24 cellular contexts compared by ENCODE assay signal in genomic region chr22:42986115-42986514, GRCh38. TPM values are rescaled to one million over a fixed set of nuclear protein-coding genes. Genes with fewer than 3 reads are reported as not detected.
A peak's percentile ranks its signal among the peaks of the same experiment; 100 is the strongest.
DNase-seq lines count a peak whose midpoint lies in the region; ATAC-seq, FAIRE-seq and TF ChIP-seq lines count a peak whose summit lies in the region.
"Had no signal": no experiment of that assay in that cellular context is flagged by ENCODE, and none has a peak within 500 bp of the region (broad histone marks: within the 10 kb centered on the region; RNA-seq: fewer than 3 reads in every experiment).

No MANE protein-coding gene starts in this region.

- FAIRE-seq in GM12892 (lab: Jason Lieb, UNC): no peak
- FAIRE-seq: endothelial cell of umbilical vein, G401.6, urothelium cell line had no signal

- DNase-seq in activated naive CD4-positive, alpha-beta T cell treated with anti-CD3 and anti-CD28 coated beads, Interleukin-2, amount 50 U/mL, for 72 hours (ENCODE audit: low spot score in 2 of 2): no peak
- no peak for DNase-seq in mesothelial cell of epicardium (ENCODE audit: low spot score in 2 of 2, unreplicated experiment in 2 of 2)
- DNase-seq in stimulated activated naive B cell treated with anti-CD40 and anti-IgM and Interleukin-4, amounts not matched to agents 10 μg/mL and 1 μg/mL and 100 μg/mL, for 72 hours: no peak
- no peak for DNase-seq in GM12892 (ENCODE audit: insufficient read length)
- no peak for DNase-seq in NCI-H1048 (lab: John Stamatoyannopoulos, UW)
- DNase-seq: activated CD4-positive, alpha-beta T cell treated with anti-CD3 and anti-CD28 coated beads for 4 hours; C1 segment of cervical spinal cord; central memory CD4-positive, alpha-beta T cell; DMS79; HCEC 1CT; hypothalamus; immature natural killer cell; left cardiac atrium; mesenchymal stem cell; RPMI8226; substantia nigra; T-helper 9 cell had no signal

- no peaks in the 10 kb centered on the region for H3K9me3 Mint-ChIP-seq in activated naive CD4-positive, alpha-beta T cell treated with anti-CD3 and anti-CD28 coated beads, Interleukin-2, amount 50 U/mL, for 24 hours
- H3K9me3 Mint-ChIP-seq in activated naive CD4-positive, alpha-beta T cell treated with anti-CD3 and anti-CD28 coated beads, Interleukin-2, amount 50 U/mL, for 72 hours: no peaks in the 10 kb centered on the region
- no peaks in the 10 kb centered on the region for H3K9me3 Mint-ChIP-seq in dendritic cell treated with granulocyte-macrophage colony-stimulating factor and Interleukin-4, amounts not matched to agents 40 ng/mL and 50 ng/mL, for 4 days
- H3K9me3 Mint-ChIP-seq in mesothelial cell of epicardium: no peaks in the 10 kb centered on the region
- H3K9me3 Mint-ChIP-seq in stimulated activated naive B cell treated with anti-CD40 and anti-IgM and Interleukin-4, amounts not matched to agents 10 μg/mL and 1 μg/mL and 100 μg/mL, for 72 hours: no peaks in the 10 kb centered on the region
- H3K9me3 Mint-ChIP-seq: immature natural killer cell; stimulated activated memory B cell treated with anti-CD40 and anti-IgM and Interleukin-4, amounts not matched to agents 10 μg/mL and 1 μg/mL and 100 μg/mL, for 72 hours had no signal

- TF ChIP-seq CTCF in mesothelial cell of epicardium (IDR thresholded peaks at IDR 0.05; ENCODE audit: unreplicated experiment): no peak

- intact Hi-C loops in dendritic cell treated with granulocyte-macrophage colony-stimulating factor and Interleukin-4, amounts not matched to agents 40 ng/mL and 50 ng/mL, for 4 days (cut with micrococcal nuclease): no loop called here

- H3K27me3 Mint-ChIP-seq in activated naive CD4-positive, alpha-beta T cell treated with anti-CD3 and anti-CD28 coated beads, Interleukin-2, amount 50 U/mL, for 24 hours: no peaks in the 10 kb centered on the region
- H3K27me3 Mint-ChIP-seq in dendritic cell treated with granulocyte-macrophage colony-stimulating factor and Interleukin-4, amounts not matched to agents 40 ng/mL and 50 ng/mL, for 4 days: no peaks in the 10 kb centered on the region
- no peaks in the 10 kb centered on the region for H3K27me3 Mint-ChIP-seq in mesothelial cell of epicardium (ENCODE audit: low read depth)
- H3K27me3 Mint-ChIP-seq in stimulated activated naive B cell treated with anti-CD40 and anti-IgM and Interleukin-4, amounts not matched to agents 10 μg/mL and 1 μg/mL and 100 μg/mL, for 72 hours: no peaks in the 10 kb centered on the region
- H3K27me3 Mint-ChIP-seq: stimulated activated memory B cell treated with anti-CD40 and anti-IgM and Interleukin-4, amounts not matched to agents 10 μg/mL and 1 μg/mL and 100 μg/mL, for 72 hours had no signal

- no peak for ATAC-seq in activated naive CD4-positive, alpha-beta T cell treated with anti-CD3 and anti-CD28 coated beads, Interleukin-2, amount 50 U/mL, for 72 hours
- no peak for ATAC-seq in stimulated activated naive B cell treated with anti-CD40 and anti-IgM and Interleukin-4, amounts not matched to agents 10 μg/mL and 1 μg/mL and 100 μg/mL, for 72 hours (replicated peaks)
- ATAC-seq in HG02571 (IDR thresholded peaks at IDR 0.05; ENCODE audit: unreplicated experiment): no peak
- ATAC-seq: stimulated activated memory B cell treated with anti-CD40 and anti-IgM and Interleukin-4, amounts not matched to agents 10 μg/mL and 1 μg/mL and 100 μg/mL, for 72 hours had no signal

- H3K4me1 Mint-ChIP-seq in activated naive CD4-positive, alpha-beta T cell treated with anti-CD3 and anti-CD28 coated beads, Interleukin-2, amount 50 U/mL, for 24 hours: peaks cover 35% of the 10 kb centered on the region
- peaks cover 56% of the 10 kb centered on the region for H3K4me1 Mint-ChIP-seq in dendritic cell treated with granulocyte-macrophage colony-stimulating factor and Interleukin-4, amounts not matched to agents 40 ng/mL and 50 ng/mL, for 4 days (ENCODE audit: low read depth)
- H3K4me1 Mint-ChIP-seq in mesothelial cell of epicardium: peaks cover 40% of the 10 kb centered on the region
- peaks cover 25 to 31% of the 10 kb centered on the region in 2 donors for H3K4me1 Mint-ChIP-seq in stimulated activated naive B cell treated with anti-CD40 and anti-IgM and Interleukin-4, amounts not matched to agents 10 μg/mL and 1 μg/mL and 100 μg/mL, for 72 hours

- no peak overlapping the region for H3K4me3 Mint-ChIP-seq in activated naive CD4-positive, alpha-beta T cell treated with anti-CD3 and anti-CD28 coated beads, Interleukin-2, amount 50 U/mL, for 24 hours
- no peak overlapping the region for H3K4me3 Mint-ChIP-seq in dendritic cell treated with granulocyte-macrophage colony-stimulating factor and Interleukin-4, amounts not matched to agents 40 ng/mL and 50 ng/mL, for 4 days
- H3K4me3 Mint-ChIP-seq in mesothelial cell of epicardium: no peak overlapping the region
- H3K4me3 Mint-ChIP-seq in stimulated activated naive B cell treated with anti-CD40 and anti-IgM and Interleukin-4, amounts not matched to agents 10 μg/mL and 1 μg/mL and 100 μg/mL, for 72 hours: no peak overlapping the region
- H3K4me3 Mint-ChIP-seq: immature natural killer cell; stimulated activated memory B cell treated with anti-CD40 and anti-IgM and Interleukin-4, amounts not matched to agents 10 μg/mL and 1 μg/mL and 100 μg/mL, for 72 hours had no signal

- no peaks in the 10 kb centered on the region for H3K36me3 Mint-ChIP-seq in activated naive CD4-positive, alpha-beta T cell treated with anti-CD3 and anti-CD28 coated beads, Interleukin-2, amount 50 U/mL, for 24 hours
- no peaks in the 10 kb centered on the region for H3K36me3 Mint-ChIP-seq in activated naive CD4-positive, alpha-beta T cell treated with anti-CD3 and anti-CD28 coated beads, Interleukin-2, amount 50 U/mL, for 72 hours
- H3K36me3 Mint-ChIP-seq in dendritic cell treated with granulocyte-macrophage colony-stimulating factor and Interleukin-4, amounts not matched to agents 40 ng/mL and 50 ng/mL, for 4 days (ENCODE audit: low read depth): peaks cover 8% of the 10 kb centered on the region
- H3K36me3 Mint-ChIP-seq in mesothelial cell of epicardium: no peaks in the 10 kb centered on the region
- H3K36me3 Mint-ChIP-seq in stimulated activated naive B cell treated with anti-CD40 and anti-IgM and Interleukin-4, amounts not matched to agents 10 μg/mL and 1 μg/mL and 100 μg/mL, for 72 hours: peaks cover 2 to 6% of the 10 kb centered on the region in 2 donors
- H3K36me3 Mint-ChIP-seq: stimulated activated memory B cell treated with anti-CD40 and anti-IgM and Interleukin-4, amounts not matched to agents 10 μg/mL and 1 μg/mL and 100 μg/mL, for 72 hours had no signal

- TF ChIP-seq POLR2A in GM12892 (IDR thresholded peaks at IDR 0.05; ENCODE audit: low read depth, low read length): no peak

- peak overlapping the region; percentile 67 for H3K27ac Mint-ChIP-seq in activated naive CD4-positive, alpha-beta T cell treated with anti-CD3 and anti-CD28 coated beads, Interleukin-2, amount 50 U/mL, for 24 hours
- H3K27ac Mint-ChIP-seq in activated naive CD4-positive, alpha-beta T cell treated with anti-CD3 and anti-CD28 coated beads, Interleukin-2, amount 50 U/mL, for 72 hours: no peak overlapping the region
- peak overlapping the region; percentile 32 for H3K27ac Mint-ChIP-seq in dendritic cell treated with granulocyte-macrophage colony-stimulating factor and Interleukin-4, amounts not matched to agents 40 ng/mL and 50 ng/mL, for 4 days
- peak overlapping the region; percentile 65 for H3K27ac Mint-ChIP-seq in mesothelial cell of epicardium
- H3K27ac Mint-ChIP-seq in stimulated activated naive B cell treated with anti-CD40 and anti-IgM and Interleukin-4, amounts not matched to agents 10 μg/mL and 1 μg/mL and 100 μg/mL, for 72 hours: peak overlapping the region; percentile 82
- H3K27ac Mint-ChIP-seq: immature natural killer cell; stimulated activated memory B cell treated with anti-CD40 and anti-IgM and Interleukin-4, amounts not matched to agents 10 μg/mL and 1 μg/mL and 100 μg/mL, for 72 hours had no signal

RNA-seq across cellular contexts. Expression of gene PACSIN2, which starts 28.8 kb away (rescaled TPM):
- 10 to 100 TPM; 25.6 to 28.2 TPM for total RNA-seq in activated naive CD4-positive, alpha-beta T cell treated with anti-CD3 and anti-CD28 coated beads, Interleukin-2, amount 50 U/mL, for 72 hours
- total RNA-seq in mesothelial cell of epicardium: 54.5 to 58.7 TPM (median 56.6 TPM) in 3 replicates
- polyA plus RNA-seq in GM12892 (2012; ENCODE audit: missing spikeins): 32.2 TPM

Comparison
In these comparisons a context has a peak if more than half of its experiments do, and no peak if none do; other contexts are left out.
1. H3K27ac Mint-ChIP-seq: peak in activated naive CD4-positive, alpha-beta T cell treated with anti-CD3 and anti-CD28 coated beads, Interleukin-2, amount 50 U/mL, for 24 hours (single experiment), dendritic cell treated with granulocyte-macrophage colony-stimulating factor and Interleukin-4, amounts not matched to agents 40 ng/mL and 50 ng/mL, for 4 days (single experiment), mesothelial cell of epicardium (single experiment) and stimulated activated naive B cell treated with anti-CD40 and anti-IgM and Interleukin-4, amounts not matched to agents 10 μg/mL and 1 μg/mL and 100 μg/mL, for 72 hours (single experiment); none in activated naive CD4-positive, alpha-beta T cell treated with anti-CD3 and anti-CD28 coated beads, Interleukin-2, amount 50 U/mL, for 72 hours (0 of 2).